1 cellular context compared by ENCODE assay signal in the genomic region with DNA sequence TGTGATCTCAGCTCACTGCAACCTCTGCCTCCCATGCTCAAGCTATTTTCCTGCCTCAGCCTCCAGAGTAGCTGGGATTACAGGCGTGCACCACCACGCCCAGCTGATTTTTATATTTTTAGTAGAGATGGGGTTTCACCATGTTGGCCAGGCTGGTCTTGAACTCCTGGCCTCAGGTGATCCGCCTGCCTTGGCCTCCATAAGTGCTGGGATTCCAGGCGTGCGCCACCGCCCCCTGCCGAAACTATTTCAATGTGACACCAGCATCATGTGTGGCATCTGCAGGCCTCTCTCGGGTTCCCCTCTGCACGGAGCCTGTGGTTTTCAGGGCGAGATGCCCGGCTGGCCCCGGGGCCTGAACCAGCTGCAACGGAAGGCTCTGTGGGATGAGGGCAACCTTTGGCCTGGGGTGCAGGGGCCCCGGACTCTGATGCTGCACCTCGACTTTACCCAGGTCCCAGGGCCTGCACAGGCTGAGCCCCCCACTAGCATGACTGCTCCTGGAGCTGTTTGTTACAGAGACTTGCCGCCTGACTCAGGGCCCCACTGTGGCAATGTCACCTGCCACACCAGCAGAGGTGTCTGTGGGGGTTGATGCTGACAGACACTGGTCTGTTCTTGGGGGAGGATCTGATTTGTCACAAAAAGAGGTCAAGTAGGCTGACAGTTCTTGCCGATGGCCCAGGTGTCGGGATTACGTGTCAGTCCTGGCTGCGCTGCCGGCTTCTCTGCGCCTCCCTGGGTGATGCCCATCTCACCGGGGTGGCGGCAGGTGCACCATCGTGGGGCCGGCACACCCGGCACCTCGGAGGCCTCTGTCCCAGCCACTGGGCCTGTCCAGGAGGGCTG.
TF ChIP-seq lines count a peak whose summit lies in the region.

No MANE protein-coding gene starts in this region.

TF ChIP-seq in HepG2, 621 proteins besides CTCF, POLR2A, EP300 and RAD21:
- no peak for TF ChIP-seq ZNF674 (CRISPR knock-in tag; IDR thresholded peaks at IDR 0.05; ENCODE audit: low read depth)
- TF ChIP-seq SUZ12 (IDR thresholded peaks at IDR 0.05; ENCODE audit: low read depth, low read length) = no peak
- TF ChIP-seq PHF8 (CRISPR knock-in tag; IDR thresholded peaks at IDR 0.05) = 0 out of 2 replicates have a peak, but pooled peaks have one; percentile 2
- TF ChIP-seq ADNP (CRISPR knock-in tag; IDR thresholded peaks at IDR 0.05) = peak; percentile 19; the same call in 1 of the 2 replicates
- TF ChIP-seq, protein P1, sequence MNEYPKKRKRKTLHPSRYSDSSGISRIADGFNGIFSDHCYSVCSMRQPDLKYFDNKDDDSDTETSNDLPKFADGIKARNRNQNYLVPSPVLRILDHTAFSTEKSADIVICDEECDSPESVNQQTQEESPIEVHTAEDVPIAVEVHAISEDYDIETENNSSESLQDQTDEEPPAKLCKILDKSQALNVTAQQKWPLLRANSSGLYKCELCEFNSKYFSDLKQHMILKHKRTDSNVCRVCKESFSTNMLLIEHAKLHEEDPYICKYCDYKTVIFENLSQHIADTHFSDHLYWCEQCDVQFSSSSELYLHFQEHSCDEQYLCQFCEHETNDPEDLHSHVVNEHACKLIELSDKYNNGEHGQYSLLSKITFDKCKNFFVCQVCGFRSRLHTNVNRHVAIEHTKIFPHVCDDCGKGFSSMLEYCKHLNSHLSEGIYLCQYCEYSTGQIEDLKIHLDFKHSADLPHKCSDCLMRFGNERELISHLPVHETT (CRISPR knock-in tag; conservative IDR thresholded peaks at IDR 0.05) = no peak
- 0 out of 2 replicates have a peak, but pooled peaks have one; percentile 32 for TF ChIP-seq TBX2 (CRISPR knock-in tag; IDR thresholded peaks at IDR 0.05; ENCODE audit: borderline replicate concordance)
- TF ChIP-seq ZNF567 (CRISPR knock-in tag; IDR thresholded peaks at IDR 0.05; ENCODE audit: borderline replicate concordance) = no peak
- TF ChIP-seq, protein P2, sequence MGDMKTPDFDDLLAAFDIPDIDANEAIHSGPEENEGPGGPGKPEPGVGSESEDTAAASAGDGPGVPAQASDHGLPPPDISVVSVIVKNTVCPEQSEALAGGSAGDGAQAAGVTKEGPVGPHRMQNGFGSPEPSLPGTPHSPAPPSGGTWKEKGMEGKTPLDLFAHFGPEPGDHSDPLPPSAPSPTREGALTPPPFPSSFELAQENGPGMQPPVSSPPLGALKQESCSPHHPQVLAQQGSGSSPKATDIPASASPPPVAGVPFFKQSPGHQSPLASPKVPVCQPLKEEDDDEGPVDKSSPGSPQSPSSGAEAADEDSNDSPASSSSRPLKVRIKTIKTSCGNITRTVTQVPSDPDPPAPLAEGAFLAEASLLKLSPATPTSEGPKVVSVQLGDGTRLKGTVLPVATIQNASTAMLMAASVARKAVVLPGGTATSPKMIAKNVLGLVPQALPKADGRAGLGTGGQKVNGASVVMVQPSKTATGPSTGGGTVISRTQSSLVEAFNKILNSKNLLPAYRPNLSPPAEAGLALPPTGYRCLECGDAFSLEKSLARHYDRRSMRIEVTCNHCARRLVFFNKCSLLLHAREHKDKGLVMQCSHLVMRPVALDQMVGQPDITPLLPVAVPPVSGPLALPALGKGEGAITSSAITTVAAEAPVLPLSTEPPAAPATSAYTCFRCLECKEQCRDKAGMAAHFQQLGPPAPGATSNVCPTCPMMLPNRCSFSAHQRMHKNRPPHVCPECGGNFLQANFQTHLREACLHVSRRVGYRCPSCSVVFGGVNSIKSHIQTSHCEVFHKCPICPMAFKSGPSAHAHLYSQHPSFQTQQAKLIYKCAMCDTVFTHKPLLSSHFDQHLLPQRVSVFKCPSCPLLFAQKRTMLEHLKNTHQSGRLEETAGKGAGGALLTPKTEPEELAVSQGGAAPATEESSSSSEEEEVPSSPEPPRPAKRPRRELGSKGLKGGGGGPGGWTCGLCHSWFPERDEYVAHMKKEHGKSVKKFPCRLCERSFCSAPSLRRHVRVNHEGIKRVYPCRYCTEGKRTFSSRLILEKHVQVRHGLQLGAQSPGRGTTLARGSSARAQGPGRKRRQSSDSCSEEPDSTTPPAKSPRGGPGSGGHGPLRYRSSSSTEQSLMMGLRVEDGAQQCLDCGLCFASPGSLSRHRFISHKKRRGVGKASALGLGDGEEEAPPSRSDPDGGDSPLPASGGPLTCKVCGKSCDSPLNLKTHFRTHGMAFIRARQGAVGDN (CRISPR knock-in tag; IDR thresholded peaks at IDR 0.05) = 0 out of 2 replicates have a peak, but pooled peaks have one; percentile 24
- 0 out of 2 replicates have a peak, but pooled peaks have one; percentile 25 for TF ChIP-seq ZNF274 (CRISPR knock-in tag; IDR thresholded peaks at IDR 0.05)
- TF ChIP-seq CCDC6 (CRISPR knock-in tag; IDR thresholded peaks at IDR 0.05) = no peak
- TF ChIP-seq, protein P3, sequence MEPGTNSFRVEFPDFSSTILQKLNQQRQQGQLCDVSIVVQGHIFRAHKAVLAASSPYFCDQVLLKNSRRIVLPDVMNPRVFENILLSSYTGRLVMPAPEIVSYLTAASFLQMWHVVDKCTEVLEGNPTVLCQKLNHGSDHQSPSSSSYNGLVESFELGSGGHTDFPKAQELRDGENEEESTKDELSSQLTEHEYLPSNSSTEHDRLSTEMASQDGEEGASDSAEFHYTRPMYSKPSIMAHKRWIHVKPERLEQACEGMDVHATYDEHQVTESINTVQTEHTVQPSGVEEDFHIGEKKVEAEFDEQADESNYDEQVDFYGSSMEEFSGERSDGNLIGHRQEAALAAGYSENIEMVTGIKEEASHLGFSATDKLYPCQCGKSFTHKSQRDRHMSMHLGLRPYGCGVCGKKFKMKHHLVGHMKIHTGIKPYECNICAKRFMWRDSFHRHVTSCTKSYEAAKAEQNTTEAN (CRISPR knock-in tag; conservative IDR thresholded peaks at IDR 0.05) = no peak
- TF ChIP-seq SP4 (CRISPR knock-in tag; IDR thresholded peaks at IDR 0.05) = 0 out of 2 replicates have a peak, but pooled peaks have one; percentile 1
- TF ChIP-seq MEIS1 (CRISPR knock-in tag; IDR thresholded peaks at IDR 0.05; ENCODE audit: borderline replicate concordance) = 0 out of 2 replicates have a peak, but pooled peaks have one; percentile 46
- peak; percentile 63; the same call in 1 of the 2 replicates for TF ChIP-seq ZMYM3 (CRISPR knock-in tag; IDR thresholded peaks at IDR 0.05)
- TF ChIP-seq STAG1 (CRISPR knock-in tag; IDR thresholded peaks at IDR 0.05) = peak; percentile 41
- TF ChIP-seq RFX1 (IDR thresholded peaks at IDR 0.05) = no peak
- TF ChIP-seq ZNF776 (CRISPR knock-in tag; IDR thresholded peaks at IDR 0.05) = 0 out of 2 replicates have a peak, but pooled peaks have one; percentile 31
- peak; percentile 35; the same call in 1 of the 2 replicates for TF ChIP-seq ZBTB20 (CRISPR knock-in tag; IDR thresholded peaks at IDR 0.05; ENCODE audit: borderline replicate concordance, low read depth)
- no peak for TF ChIP-seq ZNF790 (CRISPR knock-in tag; IDR thresholded peaks at IDR 0.05; ENCODE audit: borderline replicate concordance)
- TF ChIP-seq YY1 (IDR thresholded peaks at IDR 0.05; ENCODE audit: insufficient read depth, insufficient replicate concordance, low read depth, low read length) = no peak
- peak; percentile 19; the same call in 1 of the 2 replicates for TF ChIP-seq SALL1 (CRISPR knock-in tag; IDR thresholded peaks at IDR 0.05)
- TF ChIP-seq ZNF572 (CRISPR knock-in tag; IDR thresholded peaks at IDR 0.05) = 0 out of 2 replicates have a peak, but pooled peaks have one; percentile 21
- TF ChIP-seq, protein P4, sequence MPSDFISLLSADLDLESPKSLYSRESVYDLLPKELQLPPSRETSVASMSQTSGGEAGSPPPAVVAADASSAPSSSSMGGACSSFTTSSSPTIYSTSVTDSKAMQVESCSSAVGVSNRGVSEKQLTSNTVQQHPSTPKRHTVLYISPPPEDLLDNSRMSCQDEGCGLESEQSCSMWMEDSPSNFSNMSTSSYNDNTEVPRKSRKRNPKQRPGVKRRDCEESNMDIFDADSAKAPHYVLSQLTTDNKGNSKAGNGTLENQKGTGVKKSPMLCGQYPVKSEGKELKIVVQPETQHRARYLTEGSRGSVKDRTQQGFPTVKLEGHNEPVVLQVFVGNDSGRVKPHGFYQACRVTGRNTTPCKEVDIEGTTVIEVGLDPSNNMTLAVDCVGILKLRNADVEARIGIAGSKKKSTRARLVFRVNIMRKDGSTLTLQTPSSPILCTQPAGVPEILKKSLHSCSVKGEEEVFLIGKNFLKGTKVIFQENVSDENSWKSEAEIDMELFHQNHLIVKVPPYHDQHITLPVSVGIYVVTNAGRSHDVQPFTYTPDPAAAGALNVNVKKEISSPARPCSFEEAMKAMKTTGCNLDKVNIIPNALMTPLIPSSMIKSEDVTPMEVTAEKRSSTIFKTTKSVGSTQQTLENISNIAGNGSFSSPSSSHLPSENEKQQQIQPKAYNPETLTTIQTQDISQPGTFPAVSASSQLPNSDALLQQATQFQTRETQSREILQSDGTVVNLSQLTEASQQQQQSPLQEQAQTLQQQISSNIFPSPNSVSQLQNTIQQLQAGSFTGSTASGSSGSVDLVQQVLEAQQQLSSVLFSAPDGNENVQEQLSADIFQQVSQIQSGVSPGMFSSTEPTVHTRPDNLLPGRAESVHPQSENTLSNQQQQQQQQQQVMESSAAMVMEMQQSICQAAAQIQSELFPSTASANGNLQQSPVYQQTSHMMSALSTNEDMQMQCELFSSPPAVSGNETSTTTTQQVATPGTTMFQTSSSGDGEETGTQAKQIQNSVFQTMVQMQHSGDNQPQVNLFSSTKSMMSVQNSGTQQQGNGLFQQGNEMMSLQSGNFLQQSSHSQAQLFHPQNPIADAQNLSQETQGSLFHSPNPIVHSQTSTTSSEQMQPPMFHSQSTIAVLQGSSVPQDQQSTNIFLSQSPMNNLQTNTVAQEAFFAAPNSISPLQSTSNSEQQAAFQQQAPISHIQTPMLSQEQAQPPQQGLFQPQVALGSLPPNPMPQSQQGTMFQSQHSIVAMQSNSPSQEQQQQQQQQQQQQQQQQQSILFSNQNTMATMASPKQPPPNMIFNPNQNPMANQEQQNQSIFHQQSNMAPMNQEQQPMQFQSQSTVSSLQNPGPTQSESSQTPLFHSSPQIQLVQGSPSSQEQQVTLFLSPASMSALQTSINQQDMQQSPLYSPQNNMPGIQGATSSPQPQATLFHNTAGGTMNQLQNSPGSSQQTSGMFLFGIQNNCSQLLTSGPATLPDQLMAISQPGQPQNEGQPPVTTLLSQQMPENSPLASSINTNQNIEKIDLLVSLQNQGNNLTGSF (CRISPR knock-in tag; IDR thresholded peaks at IDR 0.05) = 0 out of 2 replicates have a peak, but pooled peaks have one; percentile 21
- 0 out of 2 replicates have a peak, but pooled peaks have one; percentile 16 for TF ChIP-seq HNRNPL (IDR thresholded peaks at IDR 0.05; ENCODE audit: low read depth, low read length)
- 0 out of 2 replicates have a peak, but pooled peaks have one; percentile 48 for TF ChIP-seq SNAI1 (CRISPR knock-in tag; IDR thresholded peaks at IDR 0.05; ENCODE audit: borderline replicate concordance)
- TF ChIP-seq, protein P5, sequence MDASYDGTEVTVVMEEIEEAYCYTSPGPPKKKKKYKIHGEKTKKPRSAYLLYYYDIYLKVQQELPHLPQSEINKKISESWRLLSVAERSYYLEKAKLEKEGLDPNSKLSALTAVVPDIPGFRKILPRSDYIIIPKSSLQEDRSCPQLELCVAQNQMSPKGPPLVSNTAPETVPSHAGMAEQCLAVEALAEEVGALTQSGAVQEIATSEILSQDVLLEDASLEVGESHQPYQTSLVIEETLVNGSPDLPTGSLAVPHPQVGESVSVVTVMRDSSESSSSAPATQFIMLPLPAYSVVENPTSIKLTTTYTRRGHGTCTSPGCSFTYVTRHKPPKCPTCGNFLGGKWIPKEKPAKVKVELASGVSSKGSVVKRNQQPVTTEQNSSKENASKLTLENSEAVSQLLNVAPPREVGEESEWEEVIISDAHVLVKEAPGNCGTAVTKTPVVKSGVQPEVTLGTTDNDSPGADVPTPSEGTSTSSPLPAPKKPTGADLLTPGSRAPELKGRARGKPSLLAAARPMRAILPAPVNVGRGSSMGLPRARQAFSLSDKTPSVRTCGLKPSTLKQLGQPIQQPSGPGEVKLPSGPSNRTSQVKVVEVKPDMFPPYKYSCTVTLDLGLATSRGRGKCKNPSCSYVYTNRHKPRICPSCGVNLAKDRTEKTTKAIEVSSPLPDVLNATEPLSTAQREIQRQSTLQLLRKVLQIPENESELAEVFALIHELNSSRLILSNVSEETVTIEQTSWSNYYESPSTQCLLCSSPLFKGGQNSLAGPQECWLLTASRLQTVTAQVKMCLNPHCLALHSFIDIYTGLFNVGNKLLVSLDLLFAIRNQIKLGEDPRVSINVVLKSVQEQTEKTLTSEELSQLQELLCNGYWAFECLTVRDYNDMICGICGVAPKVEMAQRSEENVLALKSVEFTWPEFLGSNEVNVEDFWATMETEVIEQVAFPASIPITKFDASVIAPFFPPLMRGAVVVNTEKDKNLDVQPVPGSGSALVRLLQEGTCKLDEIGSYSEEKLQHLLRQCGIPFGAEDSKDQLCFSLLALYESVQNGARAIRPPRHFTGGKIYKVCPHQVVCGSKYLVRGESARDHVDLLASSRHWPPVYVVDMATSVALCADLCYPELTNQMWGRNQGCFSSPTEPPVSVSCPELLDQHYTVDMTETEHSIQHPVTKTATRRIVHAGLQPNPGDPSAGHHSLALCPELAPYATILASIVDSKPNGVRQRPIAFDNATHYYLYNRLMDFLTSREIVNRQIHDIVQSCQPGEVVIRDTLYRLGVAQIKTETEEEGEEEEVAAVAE (CRISPR knock-in tag; IDR thresholded peaks at IDR 0.05; ENCODE audit: borderline replicate concordance) = no peak
- no peak for TF ChIP-seq PHB2 (IDR thresholded peaks at IDR 0.05; ENCODE audit: partially characterized antibody)
- TF ChIP-seq, protein P6, sequence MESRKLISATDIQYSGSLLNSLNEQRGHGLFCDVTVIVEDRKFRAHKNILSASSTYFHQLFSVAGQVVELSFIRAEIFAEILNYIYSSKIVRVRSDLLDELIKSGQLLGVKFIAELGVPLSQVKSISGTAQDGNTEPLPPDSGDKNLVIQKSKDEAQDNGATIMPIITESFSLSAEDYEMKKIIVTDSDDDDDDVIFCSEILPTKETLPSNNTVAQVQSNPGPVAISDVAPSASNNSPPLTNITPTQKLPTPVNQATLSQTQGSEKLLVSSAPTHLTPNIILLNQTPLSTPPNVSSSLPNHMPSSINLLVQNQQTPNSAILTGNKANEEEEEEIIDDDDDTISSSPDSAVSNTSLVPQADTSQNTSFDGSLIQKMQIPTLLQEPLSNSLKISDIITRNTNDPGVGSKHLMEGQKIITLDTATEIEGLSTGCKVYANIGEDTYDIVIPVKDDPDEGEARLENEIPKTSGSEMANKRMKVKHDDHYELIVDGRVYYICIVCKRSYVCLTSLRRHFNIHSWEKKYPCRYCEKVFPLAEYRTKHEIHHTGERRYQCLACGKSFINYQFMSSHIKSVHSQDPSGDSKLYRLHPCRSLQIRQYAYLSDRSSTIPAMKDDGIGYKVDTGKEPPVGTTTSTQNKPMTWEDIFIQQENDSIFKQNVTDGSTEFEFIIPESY (CRISPR knock-in tag; IDR thresholded peaks at IDR 0.05) = peak; percentile 79
- no peak for TF ChIP-seq ZNF207 (IDR thresholded peaks at IDR 0.05; ENCODE audit: borderline replicate concordance)
